In the genomic region with DNA sequence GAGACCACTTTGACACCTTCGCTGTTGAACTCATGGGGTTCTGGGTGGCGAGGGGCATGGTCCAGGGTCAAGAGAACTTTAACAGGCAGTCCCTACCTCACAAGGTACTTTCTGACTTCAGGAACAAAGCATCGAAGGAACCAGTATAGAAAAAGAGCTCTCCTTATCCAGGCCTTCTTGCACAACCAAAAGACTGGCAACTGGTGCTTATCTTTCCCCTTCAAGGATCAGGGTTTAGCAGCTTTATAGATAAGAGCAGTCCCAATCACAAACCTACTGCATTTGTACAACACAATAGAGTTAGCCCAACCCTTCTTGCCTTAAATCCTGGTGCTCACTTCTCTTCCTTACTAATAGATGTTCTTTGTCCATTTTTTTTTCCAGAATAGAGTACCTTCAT, we compare ENCODE assay signal across 1 cellular context.
TF ChIP-seq lines count a peak whose summit lies in the region.

No MANE protein-coding gene starts in this region.

TF ChIP-seq in K562, 482 proteins besides CTCF, POLR2A, EP300 and RAD21 (continued from another document):
- TF ChIP-seq ZHX1 (conservative IDR thresholded peaks at IDR 0.05; ENCODE audit: low read length) (no peak), DNMT1 (IDR thresholded peaks at IDR 0.05) (no peak), BACH1 (tag; IDR thresholded peaks at IDR 0.05) (no peak), NUFIP1 (IDR thresholded peaks at IDR 0.05; ENCODE audit: partially characterized antibody) (no peak), ZNF75A (CRISPR knock-in tag; IDR thresholded peaks at IDR 0.05) (no peak), ZSCAN32 (CRISPR knock-in tag; IDR thresholded peaks at IDR 0.05) (no peak), TEAD4 (IDR thresholded peaks at IDR 0.05; ENCODE audit: low read length) (peak; percentile 75), TEAD4 (CRISPR knock-in tag; IDR thresholded peaks at IDR 0.05; ENCODE audit: borderline replicate concordance) (no peak), SMAD3 (CRISPR knock-in tag; conservative IDR thresholded peaks at IDR 0.05) (no peak), TSC22D4 (tag; IDR thresholded peaks at IDR 0.05) (no peak), ZEB2 (IDR thresholded peaks at IDR 0.05) (no peak), CBFB (CRISPR knock-in tag; IDR thresholded peaks at IDR 0.05) (no peak), HOXB6 (CRISPR knock-in tag; IDR thresholded peaks at IDR 0.05; ENCODE audit: borderline replicate concordance) (no peak), ARID1B (IDR thresholded peaks at IDR 0.05) (peak; percentile 74), CBFA2T2 (conservative IDR thresholded peaks at IDR 0.05) (peak; percentile 55; the same call in 1 of the 2 replicates), SRSF3 (IDR thresholded peaks at IDR 0.05; ENCODE audit: insufficient read depth, low read length) (no peak), CC2D1A (IDR thresholded peaks at IDR 0.05) (no peak), KDM1A (IDR thresholded peaks at IDR 0.05) (0 out of 4 replicates have a peak, but pooled peaks of 1 of the 2 experiments have one; percentile 9), ZNF764 (CRISPR knock-in tag; IDR thresholded peaks at IDR 0.05; ENCODE audit: low read depth) (no peak), PML (IDR thresholded peaks at IDR 0.05; ENCODE audit: low read length) (0 out of 2 replicates have a peak, but pooled peaks have one; percentile 24), ATF3 (IDR thresholded peaks at IDR 0.05) (no peak), ATF3 (CRISPR knock-in tag; conservative IDR thresholded peaks at IDR 0.05) (no peak), CBFA2T3 (IDR thresholded peaks at IDR 0.05) (peak; percentile 75)
- TF ChIP-seq, protein P1, sequence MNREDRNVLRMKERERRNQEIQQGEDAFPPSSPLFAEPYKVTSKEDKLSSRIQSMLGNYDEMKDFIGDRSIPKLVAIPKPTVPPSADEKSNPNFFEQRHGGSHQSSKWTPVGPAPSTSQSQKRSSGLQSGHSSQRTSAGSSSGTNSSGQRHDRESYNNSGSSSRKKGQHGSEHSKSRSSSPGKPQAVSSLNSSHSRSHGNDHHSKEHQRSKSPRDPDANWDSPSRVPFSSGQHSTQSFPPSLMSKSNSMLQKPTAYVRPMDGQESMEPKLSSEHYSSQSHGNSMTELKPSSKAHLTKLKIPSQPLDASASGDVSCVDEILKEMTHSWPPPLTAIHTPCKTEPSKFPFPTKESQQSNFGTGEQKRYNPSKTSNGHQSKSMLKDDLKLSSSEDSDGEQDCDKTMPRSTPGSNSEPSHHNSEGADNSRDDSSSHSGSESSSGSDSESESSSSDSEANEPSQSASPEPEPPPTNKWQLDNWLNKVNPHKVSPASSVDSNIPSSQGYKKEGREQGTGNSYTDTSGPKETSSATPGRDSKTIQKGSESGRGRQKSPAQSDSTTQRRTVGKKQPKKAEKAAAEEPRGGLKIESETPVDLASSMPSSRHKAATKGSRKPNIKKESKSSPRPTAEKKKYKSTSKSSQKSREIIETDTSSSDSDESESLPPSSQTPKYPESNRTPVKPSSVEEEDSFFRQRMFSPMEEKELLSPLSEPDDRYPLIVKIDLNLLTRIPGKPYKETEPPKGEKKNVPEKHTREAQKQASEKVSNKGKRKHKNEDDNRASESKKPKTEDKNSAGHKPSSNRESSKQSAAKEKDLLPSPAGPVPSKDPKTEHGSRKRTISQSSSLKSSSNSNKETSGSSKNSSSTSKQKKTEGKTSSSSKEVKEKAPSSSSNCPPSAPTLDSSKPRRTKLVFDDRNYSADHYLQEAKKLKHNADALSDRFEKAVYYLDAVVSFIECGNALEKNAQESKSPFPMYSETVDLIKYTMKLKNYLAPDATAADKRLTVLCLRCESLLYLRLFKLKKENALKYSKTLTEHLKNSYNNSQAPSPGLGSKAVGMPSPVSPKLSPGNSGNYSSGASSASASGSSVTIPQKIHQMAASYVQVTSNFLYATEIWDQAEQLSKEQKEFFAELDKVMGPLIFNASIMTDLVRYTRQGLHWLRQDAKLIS (CRISPR knock-in tag; IDR thresholded peaks at IDR 0.05): no peak
- TF ChIP-seq, protein P2, sequence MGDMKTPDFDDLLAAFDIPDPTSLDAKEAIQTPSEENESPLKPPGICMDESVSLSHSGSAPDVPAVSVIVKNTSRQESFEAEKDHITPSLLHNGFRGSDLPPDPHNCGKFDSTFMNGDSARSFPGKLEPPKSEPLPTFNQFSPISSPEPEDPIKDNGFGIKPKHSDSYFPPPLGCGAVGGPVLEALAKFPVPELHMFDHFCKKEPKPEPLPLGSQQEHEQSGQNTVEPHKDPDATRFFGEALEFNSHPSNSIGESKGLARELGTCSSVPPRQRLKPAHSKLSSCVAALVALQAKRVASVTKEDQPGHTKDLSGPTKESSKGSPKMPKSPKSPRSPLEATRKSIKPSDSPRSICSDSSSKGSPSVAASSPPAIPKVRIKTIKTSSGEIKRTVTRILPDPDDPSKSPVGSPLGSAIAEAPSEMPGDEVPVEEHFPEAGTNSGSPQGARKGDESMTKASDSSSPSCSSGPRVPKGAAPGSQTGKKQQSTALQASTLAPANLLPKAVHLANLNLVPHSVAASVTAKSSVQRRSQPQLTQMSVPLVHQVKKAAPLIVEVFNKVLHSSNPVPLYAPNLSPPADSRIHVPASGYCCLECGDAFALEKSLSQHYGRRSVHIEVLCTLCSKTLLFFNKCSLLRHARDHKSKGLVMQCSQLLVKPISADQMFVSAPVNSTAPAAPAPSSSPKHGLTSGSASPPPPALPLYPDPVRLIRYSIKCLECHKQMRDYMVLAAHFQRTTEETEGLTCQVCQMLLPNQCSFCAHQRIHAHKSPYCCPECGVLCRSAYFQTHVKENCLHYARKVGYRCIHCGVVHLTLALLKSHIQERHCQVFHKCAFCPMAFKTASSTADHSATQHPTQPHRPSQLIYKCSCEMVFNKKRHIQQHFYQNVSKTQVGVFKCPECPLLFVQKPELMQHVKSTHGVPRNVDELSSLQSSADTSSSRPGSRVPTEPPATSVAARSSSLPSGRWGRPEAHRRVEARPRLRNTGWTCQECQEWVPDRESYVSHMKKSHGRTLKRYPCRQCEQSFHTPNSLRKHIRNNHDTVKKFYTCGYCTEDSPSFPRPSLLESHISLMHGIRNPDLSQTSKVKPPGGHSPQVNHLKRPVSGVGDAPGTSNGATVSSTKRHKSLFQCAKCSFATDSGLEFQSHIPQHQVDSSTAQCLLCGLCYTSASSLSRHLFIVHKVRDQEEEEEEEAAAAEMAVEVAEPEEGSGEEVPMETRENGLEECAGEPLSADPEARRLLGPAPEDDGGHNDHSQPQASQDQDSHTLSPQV (IDR thresholded peaks at IDR 0.05): no peak
- TF ChIP-seq, protein P3, sequence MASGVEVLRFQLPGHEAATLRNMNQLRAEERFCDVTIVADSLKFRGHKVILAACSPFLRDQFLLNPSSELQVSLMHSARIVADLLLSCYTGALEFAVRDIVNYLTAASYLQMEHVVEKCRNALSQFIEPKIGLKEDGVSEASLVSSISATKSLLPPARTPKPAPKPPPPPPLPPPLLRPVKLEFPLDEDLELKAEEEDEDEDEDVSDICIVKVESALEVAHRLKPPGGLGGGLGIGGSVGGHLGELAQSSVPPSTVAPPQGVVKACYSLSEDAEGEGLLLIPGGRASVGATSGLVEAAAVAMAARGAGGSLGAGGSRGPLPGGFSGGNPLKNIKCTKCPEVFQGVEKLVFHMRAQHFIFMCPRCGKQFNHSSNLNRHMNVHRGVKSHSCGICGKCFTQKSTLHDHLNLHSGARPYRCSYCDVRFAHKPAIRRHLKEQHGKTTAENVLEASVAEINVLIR (CRISPR knock-in tag; IDR thresholded peaks at IDR 0.05): no peak
